Comparison of ENCODE assay signal across 19 cellular contexts in genomic region chr7:63030061-63030460, GRCh38.
"Had no signal": no experiment of that assay in that cellular context is flagged by ENCODE, and none has a peak within 500 bp of the region (broad histone marks: within the 10 kb centered on the region; RNA-seq: fewer than 3 reads in every experiment).

No MANE protein-coding gene starts in this region.

- DNase-seq: KBM-7, MV-4-11, NCI-H1048, NCI-H1105, NCI-H1417, NCI-H1436 treated with DMSO at 0.1 percent for 48 hours, NCI-H1694, NCI-H187 treated with DMSO at 0.1 percent for 48 hours, NCI-H2029 treated with DMSO at 0.1 percent for 48 hours, NCI-H2171 treated with DMSO at 0.1 percent for 48 hours, NCI-H2227 treated with DMSO at 0.1 percent for 48 hours, NCI-H446, NCI-H510A, NCI-H524 treated with DMSO at 0.1 percent for 48 hours, NCI-H69, NCI-H774, RPMI8226, SHP77, SK-N-SH had no signal

- H3K9me3 ChIP-seq: SK-N-SH had no signal
